ENCODE assay signal across 2 cellular contexts in genomic region chr2:168233166-168233565, GRCh38.
TF ChIP-seq lines count a peak whose summit lies in the region.

No MANE protein-coding gene starts in this region.

TF ChIP-seq in SK-N-SH, 30 proteins besides CTCF, POLR2A, EP300 and RAD21 (continued from another document):
- TF ChIP-seq ZBTB33 (IDR thresholded peaks at IDR 0.05; ENCODE audit: borderline replicate concordance, low read depth) (no peak), RCOR1 (IDR thresholded peaks at IDR 0.05; ENCODE audit: low read length) (no peak), ELF1 (IDR thresholded peaks at IDR 0.05) (no peak), POLR2AphosphoS5 (IDR thresholded peaks at IDR 0.05; ENCODE audit: low read depth, low read length) (no peak), NRF1 (IDR thresholded peaks at IDR 0.05; ENCODE audit: low read depth, low read length) (no peak)

TF ChIP-seq in SK-N-SH treated with all-trans-retinoic acid at 6 μM for 48 hours, 23 proteins besides CTCF, POLR2A, EP300 and RAD21 (continued from another document):
- no peak for TF ChIP-seq TSHZ2 (CRISPR knock-in tag; IDR thresholded peaks at IDR 0.05)
- TF ChIP-seq ESRRG (CRISPR knock-in tag; IDR thresholded peaks at IDR 0.05), result no peak
- no peak for TF ChIP-seq GLIS3 (CRISPR knock-in tag; IDR thresholded peaks at IDR 0.05)
- no peak for TF ChIP-seq ZNF565 (CRISPR knock-in tag; conservative IDR thresholded peaks at IDR 0.05; ENCODE audit: low read depth)
- TF ChIP-seq CSRNP3 (CRISPR knock-in tag; IDR thresholded peaks at IDR 0.05), result no peak
- no peak for TF ChIP-seq POU6F1 (CRISPR knock-in tag; IDR thresholded peaks at IDR 0.05; ENCODE audit: borderline replicate concordance, low read depth)
- no peak for TF ChIP-seq TCF4 (CRISPR knock-in tag; IDR thresholded peaks at IDR 0.05; ENCODE audit: borderline replicate concordance)
- TF ChIP-seq CSDC2 (CRISPR knock-in tag; IDR thresholded peaks at IDR 0.05), result no peak
- no peak for TF ChIP-seq PATZ1 (CRISPR knock-in tag; IDR thresholded peaks at IDR 0.05; ENCODE audit: borderline replicate concordance)
- no peak for TF ChIP-seq PPARA (CRISPR knock-in tag; IDR thresholded peaks at IDR 0.05; ENCODE audit: borderline replicate concordance)
